ENCODE assay signal across 13 cellular contexts in genomic region chr5:33343661-33344327, GRCh38.
DNase-seq lines count a peak whose midpoint lies in the region; ATAC-seq and TF ChIP-seq lines count a peak whose summit lies in the region.
"Had no signal": no experiment of that assay in that cellular context is flagged by ENCODE, and none has a peak within 500 bp of the region (broad histone marks: within the 10 kb centered on the region; RNA-seq: fewer than 3 reads in every experiment).

No MANE protein-coding gene starts in this region.

- no peaks in the 10 kb centered on the region for H3K4me1 Mint-ChIP-seq in effector memory CD8-positive, alpha-beta T cell (ENCODE audit: low read depth in 2 of 2)
- H3K4me1 Mint-ChIP-seq: naive thymus-derived CD8-positive, alpha-beta T cell; stimulated activated effector memory CD8-positive, alpha-beta T cell treated with anti-CD3 and anti-CD28 coated beads, Interleukin-12 subunit alpha, Interleukin-12 subunit beta, amount 100 ng/mL, for 72 hours had no signal

- H3K4me3 Mint-ChIP-seq in effector memory CD8-positive, alpha-beta T cell: no peak overlapping the region
- H3K4me3 Mint-ChIP-seq: naive thymus-derived CD8-positive, alpha-beta T cell; stimulated activated effector memory CD8-positive, alpha-beta T cell treated with anti-CD3 and anti-CD28 coated beads, Interleukin-12 subunit alpha, Interleukin-12 subunit beta, amount 100 ng/mL, for 72 hours had no signal

- DNase-seq in AG20443 (ENCODE audit: low spot score) (peak; percentile 82), RKO (ENCODE audit: low spot score) (peak; percentile 48), epithelial cell of proximal tubule (ENCODE audit: low read depth) (peak; percentile 36), omental fat pad (ENCODE audit: low spot score) (no peak), MV-4-11 (lab: John Stamatoyannopoulos, UW) (no peak), GM13977 (ENCODE audit: low spot score) (no peak)
- DNase-seq in effector memory CD8-positive, alpha-beta T cell: no peak
- DNase-seq: dorsolateral prefrontal cortex; naive thymus-derived CD8-positive, alpha-beta T cell; SHP77 treated with DMSO at 0.1 percent for 48 hours had no signal

- peaks cover 2 to 14% of the 10 kb centered on the region in 2 donors for H3K9me3 Mint-ChIP-seq in effector memory CD8-positive, alpha-beta T cell
- H3K9me3 Mint-ChIP-seq: stimulated activated effector memory CD8-positive, alpha-beta T cell treated with anti-CD3 and anti-CD28 coated beads, Interleukin-12 subunit alpha, Interleukin-12 subunit beta, amount 100 ng/mL, for 72 hours had no signal

- TF ChIP-seq CTCF in epithelial cell of proximal tubule (conservative IDR thresholded peaks at IDR 0.05; ENCODE audit: low read depth, low read length): no peak
- no peak for TF ChIP-seq CTCF in omental fat pad (IDR thresholded peaks at IDR 0.05)
- no peak for TF ChIP-seq CTCF in GM13977 (IDR thresholded peaks at IDR 0.05; ENCODE audit: extremely low read depth, insufficient read depth, missing control alignments)

- no peak overlapping the region for H3K4me3 ChIP-seq in epithelial cell of proximal tubule (ENCODE audit: low read depth, low read length)
- H3K4me3 ChIP-seq: dorsolateral prefrontal cortex had no signal

- ATAC-seq in omental fat pad (ENCODE audit: low FRiP score): peak; percentile 95
- no peak for ATAC-seq in HG03135 (IDR thresholded peaks at IDR 0.05; ENCODE audit: unreplicated experiment)
- ATAC-seq in effector memory CD8-positive, alpha-beta T cell (replicated peaks): no peak
- ATAC-seq: activated CD4-positive, CD25-positive, alpha-beta regulatory T cell treated with anti-CD3 and anti-CD28 coated beads, Interleukin-2, amount 50 U/mL, for 24 hours; naive thymus-derived CD8-positive, alpha-beta T cell; stimulated activated effector memory CD8-positive, alpha-beta T cell treated with anti-CD3 and anti-CD28 coated beads, Interleukin-12 subunit alpha, Interleukin-12 subunit beta, amount 100 ng/mL, for 72 hours had no signal

- in situ Hi-C loops in GM13977 (cut with MboI; ENCODE audit: low pct_unique_long_range_greater_than_20kb, low sequenced_read_pairs, unreplicated experiment): no loop called here

- no peaks in the 10 kb centered on the region for H3K36me3 Mint-ChIP-seq in effector memory CD8-positive, alpha-beta T cell (ENCODE audit: insufficient read depth)
- H3K36me3 Mint-ChIP-seq: naive thymus-derived CD8-positive, alpha-beta T cell; stimulated activated effector memory CD8-positive, alpha-beta T cell treated with anti-CD3 and anti-CD28 coated beads, Interleukin-12 subunit alpha, Interleukin-12 subunit beta, amount 100 ng/mL, for 72 hours had no signal

- H3K27ac Mint-ChIP-seq in effector memory CD8-positive, alpha-beta T cell: no peak overlapping the region
- H3K27ac Mint-ChIP-seq: naive thymus-derived CD8-positive, alpha-beta T cell; stimulated activated effector memory CD8-positive, alpha-beta T cell treated with anti-CD3 and anti-CD28 coated beads, Interleukin-12 subunit alpha, Interleukin-12 subunit beta, amount 100 ng/mL, for 72 hours had no signal

- H3K27me3 Mint-ChIP-seq in effector memory CD8-positive, alpha-beta T cell: no peaks in the 10 kb centered on the region

Comparison
In these comparisons a context has a peak if more than half of its experiments do, and no peak if none do; other contexts are left out.
1. DNase-seq: peak in AG20443 (single experiment), RKO (single experiment) and epithelial cell of proximal tubule (single experiment); none in omental fat pad (single experiment), MV-4-11 (single experiment), GM13977 (single experiment) and effector memory CD8-positive, alpha-beta T cell (0 of 3).